1 cellular context compared by ENCODE assay signal in genomic region chr11:14584595-14584994, GRCh38.
TF ChIP-seq lines count a peak whose summit lies in the region.

No MANE protein-coding gene starts in this region.

TF ChIP-seq in HepG2, 621 proteins besides CTCF, POLR2A, EP300 and RAD21 (continued from another document and continues in another):
- TF ChIP-seq AHDC1 (CRISPR knock-in tag; IDR thresholded peaks at IDR 0.05; ENCODE audit: borderline replicate concordance) (peak; percentile 75; the same call in 1 of the 2 replicates), NFE2L2 (IDR thresholded peaks at IDR 0.05; ENCODE audit: low read length) (peak; percentile 52; the same call in 1 of the 2 replicates), ZNF574 (CRISPR knock-in tag; IDR thresholded peaks at IDR 0.05) (0 out of 2 replicates have a peak, but pooled peaks have one; percentile 40), ATM (IDR thresholded peaks at IDR 0.05; ENCODE audit: borderline replicate concordance) (no peak), PBX3 (CRISPR knock-in tag; IDR thresholded peaks at IDR 0.05; ENCODE audit: borderline replicate concordance) (no peak), THAP11 (CRISPR knock-in tag; IDR thresholded peaks at IDR 0.05) (no peak), MEF2D (CRISPR knock-in tag; IDR thresholded peaks at IDR 0.05) (peak; percentile 87), MEIS1 (CRISPR knock-in tag; IDR thresholded peaks at IDR 0.05; ENCODE audit: borderline replicate concordance) (no peak), ZSCAN22 (CRISPR knock-in tag; IDR thresholded peaks at IDR 0.05) (no peak), KLF11 (CRISPR knock-in tag; IDR thresholded peaks at IDR 0.05) (0 out of 2 replicates have a peak, but pooled peaks have one; percentile 32), TFDP1 (CRISPR knock-in tag; IDR thresholded peaks at IDR 0.05; ENCODE audit: borderline replicate concordance) (peak; percentile 22; the same call in 1 of the 2 replicates), ZFP37 (CRISPR knock-in tag; IDR thresholded peaks at IDR 0.05; ENCODE audit: borderline replicate concordance) (0 out of 2 replicates have a peak, but pooled peaks have one; percentile 35), FOSL1 (CRISPR knock-in tag; IDR thresholded peaks at IDR 0.05; ENCODE audit: borderline replicate concordance) (no peak), ZNF281 (CRISPR knock-in tag; IDR thresholded peaks at IDR 0.05; ENCODE audit: borderline replicate concordance) (peak; percentile 22; the same call in 1 of the 2 replicates), ZSCAN30 (CRISPR knock-in tag; IDR thresholded peaks at IDR 0.05) (no peak), TRIM24 (CRISPR knock-in tag; IDR thresholded peaks at IDR 0.05) (no peak; the same call in 1 of the 2 replicates), TFAP4 (IDR thresholded peaks at IDR 0.05; ENCODE audit: borderline replicate concordance, low read depth) (peak; percentile 99), ETV5 (CRISPR knock-in tag; IDR thresholded peaks at IDR 0.05; ENCODE audit: borderline replicate concordance) (peak; percentile 82; the same call in 1 of the 2 replicates), SMC3 (IDR thresholded peaks at IDR 0.05; ENCODE audit: low read length) (no peak; the same call in 1 of the 2 replicates), PHF5A (CRISPR knock-in tag; IDR thresholded peaks at IDR 0.05; ENCODE audit: low read depth, unreplicated experiment) (no peak), RCOR2 (CRISPR knock-in tag; IDR thresholded peaks at IDR 0.05) (peak; percentile 83), SNAPC2 (CRISPR knock-in tag; IDR thresholded peaks at IDR 0.05) (0 out of 2 replicates have a peak, but pooled peaks have one; percentile 23), NBN (conservative IDR thresholded peaks at IDR 0.05) (no peak), PPARG (CRISPR knock-in tag; conservative IDR thresholded peaks at IDR 0.05) (peak; percentile 95), BHLHE40 (IDR thresholded peaks at IDR 0.05; ENCODE audit: low read length) (no peak), TRAFD1 (CRISPR knock-in tag; IDR thresholded peaks at IDR 0.05; ENCODE audit: borderline replicate concordance) (no peak), ZBTB20 (CRISPR knock-in tag; IDR thresholded peaks at IDR 0.05; ENCODE audit: borderline replicate concordance, low read depth) (peak; percentile 76; the same call in 1 of the 2 replicates), DZIP1 (CRISPR knock-in tag; IDR thresholded peaks at IDR 0.05) (no peak), SIN3A (IDR thresholded peaks at IDR 0.05; ENCODE audit: borderline replicate concordance, low read depth, low read length) (0 out of 2 replicates have a peak, but pooled peaks have one; percentile 60), RXRA (CRISPR knock-in tag; IDR thresholded peaks at IDR 0.05) (peak; percentile 47; the same call in 1 of the 2 replicates), ZNF276 (CRISPR knock-in tag; IDR thresholded peaks at IDR 0.05; ENCODE audit: low read depth) (no peak), ZNF326 (CRISPR knock-in tag; IDR thresholded peaks at IDR 0.05; ENCODE audit: borderline replicate concordance) (no peak)
